33 cellular contexts compared by ENCODE assay signal in the genomic region with DNA sequence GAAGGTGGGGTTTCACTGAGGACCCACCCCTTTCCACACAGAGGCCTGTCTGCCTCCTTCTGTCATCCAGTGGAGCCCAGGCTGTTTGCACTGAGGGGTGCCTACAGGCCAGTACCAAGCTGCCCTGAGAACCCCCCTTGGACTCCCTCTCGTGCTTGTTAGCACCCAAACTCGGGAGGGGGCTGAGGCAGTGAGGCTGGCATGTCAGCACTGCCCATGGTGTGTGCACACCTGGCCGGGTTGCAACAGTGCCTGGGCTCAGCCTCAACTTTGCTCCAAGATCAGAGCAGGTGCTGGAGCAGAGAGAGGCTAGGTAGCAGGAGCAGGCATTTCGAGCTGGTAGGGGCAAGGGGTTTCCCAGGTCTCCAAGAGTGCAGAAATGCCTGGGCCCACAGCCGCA.
"Had no signal": no experiment of that assay in that cellular context is flagged by ENCODE, and none has a peak within 500 bp of the region (broad histone marks: within the 10 kb centered on the region; RNA-seq: fewer than 3 reads in every experiment).

No MANE protein-coding gene starts in this region.

- H3K4me2 ChIP-seq: KMS-11 had no signal

- H3K4me3 ChIP-seq: MG63 had no signal

- H3K27ac ChIP-seq: KMS-11 had no signal

- DNase-seq: Kasumi-1, MG63, MM.1S, MV-4-11, NCI-H1048, NCI-H1092, NCI-H1092 treated with DMSO at 0.1 percent for 48 hours, NCI-H1105, NCI-H1105 treated with DMSO at 0.1 percent for 48 hours, NCI-H1417, NCI-H1417 treated with DMSO at 0.1 percent for 48 hours, NCI-H1436, NCI-H1436 treated with DMSO at 0.1 percent for 48 hours, NCI-H146, NCI-H1694, NCI-H1694 treated with DMSO at 0.1 percent for 48 hours, NCI-H187, NCI-H187 treated with DMSO at 0.1 percent for 48 hours, NCI-H1930, NCI-H2029, NCI-H2029 treated with DMSO at 0.1 percent for 48 hours, NCI-H2081, NCI-H2081 treated with DMSO at 0.1 percent for 48 hours, NCI-H2107, NCI-H2171, NCI-H2171 treated with DMSO at 0.1 percent for 48 hours, NCI-H2227 treated with DMSO at 0.1 percent for 48 hours, NCI-H226, NCI-H345, NCI-H446, NCI-H446 treated with DMSO at 0.1 percent for 48 hours, NCI-H510A had no signal

- H3K9me3 ChIP-seq: MG63 had no signal

- H3K36me3 ChIP-seq: MG63 had no signal

- H3K9ac ChIP-seq: KMS-11 had no signal

- H3K27me3 ChIP-seq: MG63 had no signal
